ENCODE assay signal across 22 cellular contexts in genomic region chr5:76474377-76474776, GRCh38.
DNase-seq lines count a peak whose midpoint lies in the region; ATAC-seq and TF ChIP-seq lines count a peak whose summit lies in the region.
"Had no signal": no experiment of that assay in that cellular context is flagged by ENCODE, and none has a peak within 500 bp of the region (broad histone marks: within the 10 kb centered on the region; RNA-seq: fewer than 3 reads in every experiment).

No MANE protein-coding gene starts in this region.

- H3K4me1 ChIP-seq in BLaER1 treated with 17β-estradiol and CSF1 and Interleukin-3, amounts not matched to agents 10 nM and 100 nM, result peaks cover 25 to 79% (median 37%) of the 10 kb centered on the region in 10 experiments
- peaks cover 27 to 62% of the 10 kb centered on the region in 2 donors for H3K4me1 ChIP-seq in mucosa of rectum (ENCODE audit: control insufficient read depth in 2 of 2, insufficient read depth in 2 of 2, low read length in 2 of 2)

- peaks cover 0 to 4% (median 0%) of the 10 kb centered on the region in 11 experiments; a peak in 3 of 22 replicates for H3K9me3 ChIP-seq in BLaER1 treated with 17β-estradiol and CSF1 and Interleukin-3, amounts not matched to agents 10 nM and 100 nM (replicated peaks in 1 of 11)
- H3K9me3 ChIP-seq in CD4-positive, alpha-beta T cell (ENCODE audit: control insufficient read depth, low read length), result no peaks in the 10 kb centered on the region
- H3K9me3 ChIP-seq in mucosa of rectum (ENCODE audit: control insufficient read depth in 2 of 2, low read length in 2 of 2), result no peaks in the 10 kb centered on the region
- H3K9me3 ChIP-seq: heart right ventricle had no signal

- H3K36me3 ChIP-seq in BLaER1 treated with 17β-estradiol and CSF1 and Interleukin-3, amounts not matched to agents 10 nM and 100 nM, result peaks cover 14 to 76% (median 48%) of the 10 kb centered on the region in 11 experiments; a peak in 20 of 22 replicates
- H3K36me3 ChIP-seq in mucosa of rectum (ENCODE audit: control insufficient read depth in 2 of 2, insufficient read depth in 2 of 2, low read length in 2 of 2), result no peaks in the 10 kb centered on the region
- H3K36me3 ChIP-seq: heart right ventricle had no signal

- peak overlapping the region; percentile 91 for H3K27ac Mint-ChIP-seq in CD4-positive, alpha-beta T cell
- H3K27ac Mint-ChIP-seq in activated CD4-positive, alpha-beta memory T cell treated with anti-CD3 and anti-CD28 coated beads, Interleukin-2, amount 10 ng/mL, durations not matched to agents 7 days and 5 days, result peak overlapping the region; percentile 21

- peak overlapping the region in 9 of 11 experiments; percentile 2 to 74 (median 55); a peak in 14 of 22 replicates for H3K4me2 ChIP-seq in BLaER1 treated with 17β-estradiol and CSF1 and Interleukin-3, amounts not matched to agents 10 nM and 100 nM

- no peak overlapping the region for H3K4me3 Mint-ChIP-seq in CD4-positive, alpha-beta T cell
- no peak overlapping the region for H3K4me3 Mint-ChIP-seq in activated CD4-positive, alpha-beta memory T cell treated with anti-CD3 and anti-CD28 coated beads, Interleukin-2, amount 10 ng/mL, durations not matched to agents 7 days and 5 days
- H3K4me3 Mint-ChIP-seq: stimulated activated naive B cell treated with anti-CD40 and anti-IgM and Interleukin-4, amounts not matched to agents 10 μg/mL and 1 μg/mL and 100 μg/mL, for 72 hours had no signal

- no peak overlapping the region for H3K9ac ChIP-seq in BLaER1 treated with 17β-estradiol and CSF1 and Interleukin-3, amounts not matched to agents 10 nM and 100 nM
- H3K9ac ChIP-seq in mucosa of rectum (ENCODE audit: low read depth in 1 of 2, low read length in 2 of 2), result no peak overlapping the region

- ATAC-seq in CD4-positive, alpha-beta T cell (ENCODE audit: poor library complexity), result no peak
- ATAC-seq in GM21723 (IDR thresholded peaks at IDR 0.05; ENCODE audit: unreplicated experiment), result no peak
- no peak for ATAC-seq in GM18505 (IDR thresholded peaks at IDR 0.05; ENCODE audit: unreplicated experiment)
- ATAC-seq: GM12878, heart right ventricle, PC-3, SK-N-SH treated with all-trans-retinoic acid at 6 μM for 48 hours had no signal

- POLR2A ChIA-PET in CD4-positive, alpha-beta T cell (lab: Charles Lee), result interaction anchor here (0.6 to 4.0 kb wide), 10 partner anchors 12 to 556 kb away, joined by 3 to 38 read pairs (median 6); partner anchors contain the start of genes AGGF1 and IQGAP2
- POLR2A ChIA-PET in activated CD4-positive, alpha-beta memory T cell treated with anti-CD3 and anti-CD28 coated beads, Interleukin-2, amount 10 ng/mL, durations not matched to agents 7 days and 5 days (lab: Charles Lee), result interaction anchor here (1.0 to 4.1 kb wide), 10 partner anchors 11 to 1423 kb away, joined by 3 to 42 read pairs (median 4); partner anchors contain the start of gene IQGAP2

- TF ChIP-seq CTCF in CD4-positive, alpha-beta T cell (IDR thresholded peaks at IDR 0.05), result no peak

- peaks cover 0 to 100% (median 73%) of the 10 kb centered on the region in 11 experiments; a peak in 20 of 22 replicates for H4K20me1 ChIP-seq in BLaER1 treated with 17β-estradiol and CSF1 and Interleukin-3, amounts not matched to agents 10 nM and 100 nM

- no peaks in the 10 kb centered on the region for H3K27me3 ChIP-seq in BLaER1 treated with 17β-estradiol and CSF1 and Interleukin-3, amounts not matched to agents 10 nM and 100 nM
- H3K27me3 ChIP-seq in CD4-positive, alpha-beta T cell (ENCODE audit: control insufficient read depth, insufficient read depth, low read length), result no peaks in the 10 kb centered on the region
- no peaks in the 10 kb centered on the region for H3K27me3 ChIP-seq in mucosa of rectum (ENCODE audit: control insufficient read depth in 2 of 2, insufficient read depth in 2 of 2, low read length in 2 of 2)
- H3K27me3 ChIP-seq: heart right ventricle had no signal

- peaks cover 2% of the 10 kb centered on the region for H3K9me3 Mint-ChIP-seq in CD4-positive, alpha-beta T cell
- H3K9me3 Mint-ChIP-seq in activated CD4-positive, alpha-beta memory T cell treated with anti-CD3 and anti-CD28 coated beads, Interleukin-2, amount 10 ng/mL, durations not matched to agents 7 days and 5 days, result no peaks in the 10 kb centered on the region
- H3K9me3 Mint-ChIP-seq: stimulated activated naive B cell treated with anti-CD40 and anti-IgM and Interleukin-4, amounts not matched to agents 10 μg/mL and 1 μg/mL and 100 μg/mL, for 72 hours had no signal

- intact Hi-C loops in CD4-positive, alpha-beta T cell (cut with DNase I, micrococcal nuclease), result loop anchor here in 1 of 2 experiments (5.0 kb wide), 3 partner anchors 68 to 142 kb away; partner anchors contain the start of gene IQGAP2

- TF ChIP-seq POLR2A in GM18505 (IDR thresholded peaks at IDR 0.05; ENCODE audit: borderline replicate concordance, extremely low read depth, insufficient read depth, insufficient read length), result no peak

- CTCF ChIA-PET in CD4-positive, alpha-beta T cell (lab: Charles Lee), result interaction anchor here (1.4 to 2.2 kb wide), 3 partner anchors 70 to 109 kb away, joined by 5 to 7 read pairs (median 5); partner anchors contain the start of gene IQGAP2
- CTCF ChIA-PET in activated CD4-positive, alpha-beta memory T cell treated with anti-CD3 and anti-CD28 coated beads, Interleukin-2, amount 10 ng/mL, durations not matched to agents 7 days and 5 days (lab: Charles Lee), result interaction anchor here (1.0 to 2.6 kb wide), 4 partner anchors 9 to 143 kb away, joined by 3 to 14 read pairs (median 8); partner anchors contain the start of gene IQGAP2

- H3K36me3 Mint-ChIP-seq in CD4-positive, alpha-beta T cell (ENCODE audit: low read depth), result peaks cover 9% of the 10 kb centered on the region
- peaks cover 63% of the 10 kb centered on the region for H3K36me3 Mint-ChIP-seq in activated CD4-positive, alpha-beta memory T cell treated with anti-CD3 and anti-CD28 coated beads, Interleukin-2, amount 10 ng/mL, durations not matched to agents 7 days and 5 days (ENCODE audit: low read depth)
- H3K36me3 Mint-ChIP-seq: stimulated activated naive B cell treated with anti-CD40 and anti-IgM and Interleukin-4, amounts not matched to agents 10 μg/mL and 1 μg/mL and 100 μg/mL, for 72 hours had no signal

- no peaks in the 10 kb centered on the region for H3K27me3 Mint-ChIP-seq in CD4-positive, alpha-beta T cell
- no peaks in the 10 kb centered on the region for H3K27me3 Mint-ChIP-seq in activated CD4-positive, alpha-beta memory T cell treated with anti-CD3 and anti-CD28 coated beads, Interleukin-2, amount 10 ng/mL, durations not matched to agents 7 days and 5 days
- H3K27me3 Mint-ChIP-seq: stimulated activated naive B cell treated with anti-CD40 and anti-IgM and Interleukin-4, amounts not matched to agents 10 μg/mL and 1 μg/mL and 100 μg/mL, for 72 hours had no signal

- H3K27ac ChIP-seq in BLaER1 treated with 17β-estradiol and CSF1 and Interleukin-3, amounts not matched to agents 10 nM and 100 nM, result no peak overlapping the region
- H3K27ac ChIP-seq in CD4-positive, alpha-beta T cell (ENCODE audit: low read depth, low read length), result no peak overlapping the region
- peak overlapping the region; percentile 94 to 96 for H3K27ac ChIP-seq in mucosa of rectum (ENCODE audit: low read depth in 2 of 2, low read length in 2 of 2)
- H3K27ac ChIP-seq: C4-2B, heart right ventricle had no signal

- DNase-seq in CD4-positive, alpha-beta T cell, result no peak
- DNase-seq in activated CD4-positive, alpha-beta memory T cell treated with anti-CD3 and anti-CD28 coated beads, Interleukin-2, amount 10 ng/mL, durations not matched to agents 7 days and 5 days, result no peak
- DNase-seq in COR-L47 (lab: John Stamatoyannopoulos, UW) (no peak), EL (no peak)
- DNase-seq: foreskin melanocyte; H7; heart right ventricle; kidney; MV-4-11; NCI-H1436; NCI-H2081 treated with DMSO at 0.1 percent for 48 hours; NCI-H2227 treated with DMSO at 0.1 percent for 48 hours; NCI-H526; PC-3; stimulated activated naive B cell treated with anti-CD40 and anti-IgM and Interleukin-4, amounts not matched to agents 10 μg/mL and 1 μg/mL and 100 μg/mL, for 72 hours had no signal

- no peak overlapping the region for H3K4me3 ChIP-seq in BLaER1 treated with 17β-estradiol and CSF1 and Interleukin-3, amounts not matched to agents 10 nM and 100 nM
- no peak overlapping the region for H3K4me3 ChIP-seq in mucosa of rectum (ENCODE audit: low read length in 2 of 2)
- H3K4me3 ChIP-seq: GM12878, heart right ventricle had no signal

- peaks cover 85% of the 10 kb centered on the region for H3K4me1 Mint-ChIP-seq in CD4-positive, alpha-beta T cell (ENCODE audit: low read depth)
- peaks cover 69% of the 10 kb centered on the region for H3K4me1 Mint-ChIP-seq in activated CD4-positive, alpha-beta memory T cell treated with anti-CD3 and anti-CD28 coated beads, Interleukin-2, amount 10 ng/mL, durations not matched to agents 7 days and 5 days

Comparison
In these comparisons a context has a peak if more than half of its experiments do, and no peak if none do; other contexts are left out.
1. H3K27ac ChIP-seq: peak in mucosa of rectum (2 of 2); none in BLaER1 treated with 17β-estradiol and CSF1 and Interleukin-3, amounts not matched to agents 10 nM and 100 nM (0 of 11) and CD4-positive, alpha-beta T cell (single experiment).